ENCODE assay signal across 22 cellular contexts in the genomic region with DNA sequence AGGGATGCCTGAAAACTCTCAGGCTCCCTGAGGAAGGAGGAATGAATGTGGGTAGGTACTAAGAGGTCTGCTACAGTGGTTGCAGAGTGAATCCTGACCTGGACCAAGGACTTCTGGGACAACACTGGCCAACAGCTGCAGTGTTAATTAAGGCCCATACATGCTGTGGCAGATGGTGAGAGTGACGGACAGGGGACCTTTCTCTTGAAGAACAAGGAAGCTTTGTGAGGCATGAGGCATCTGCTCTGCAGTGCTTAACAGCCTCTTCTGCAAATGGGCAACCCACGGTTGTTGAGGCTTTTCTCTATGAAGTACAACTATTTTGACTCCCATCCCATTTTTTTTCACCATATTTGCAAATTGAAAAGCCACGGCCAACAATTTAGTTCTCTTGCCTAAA. TPM values are rescaled to one million over a fixed set of nuclear protein-coding genes. Genes with fewer than 3 reads are reported as not detected.
"Had no signal": no experiment of that assay in that cellular context is flagged by ENCODE, and none has a peak within 500 bp of the region (broad histone marks: within the 10 kb centered on the region; RNA-seq: fewer than 3 reads in every experiment).

No MANE protein-coding gene starts in this region.

- H3K27ac ChIP-seq: breast epithelium, gastrocnemius medialis, left ventricle myocardium inferior, ovary, transverse colon, vagina had no signal

- ATAC-seq: activated CD4-positive, CD25-positive, alpha-beta regulatory T cell treated with anti-CD3 and anti-CD28 coated beads, Interleukin-2, amount 50 U/mL, for 24 hours; gastrocnemius medialis; stimulated activated naive B cell treated with anti-CD40 and anti-IgM and Interleukin-4, amounts not matched to agents 10 μg/mL and 1 μg/mL and 100 μg/mL, for 72 hours; T-cell had no signal

- H3K4me3 ChIP-seq: breast epithelium, gastrocnemius medialis, left ventricle myocardium inferior, ovary, transverse colon, vagina had no signal

- H3K36me3 ChIP-seq: breast epithelium, gastrocnemius medialis, left ventricle myocardium inferior, ovary, transverse colon, vagina had no signal

- H3K9me3 ChIP-seq: gastrocnemius medialis, transverse colon, vagina had no signal

- H3K4me1 ChIP-seq: breast epithelium, gastrocnemius medialis, left ventricle myocardium inferior, transverse colon, vagina had no signal

- DNase-seq: activated CD4-positive, alpha-beta T cell treated with anti-CD3 and anti-CD28 coated beads, Interleukin-2, amount 50 U/mL, for 1 hour; activated CD8-positive, alpha-beta memory T cell treated with anti-CD3 and anti-CD28 coated beads for 24 hours; activated naive CD8-positive, alpha-beta T cell treated with anti-CD3 and anti-CD28 coated beads, Interleukin-2, amount 10 ng/mL, durations not matched to agents 7 days and 5 days; aorta; erythroblast; gastrocnemius medialis; kidney; left ventricle myocardium inferior; mesenchymal stem cell; nephron progenitor cell; ovary; stimulated activated CD4-positive, alpha-beta T cell treated with anti-CD3 and anti-CD28 coated beads, Interleukin-15, amount 100 ng/mL, for 24 hours; stimulated activated CD4-positive, alpha-beta T cell treated with anti-CD3 and anti-CD28 coated beads, Interleukin-4, amount 100 ng/mL, for 1 hour; stimulated activated naive B cell treated with anti-CD40 and anti-IgM and Interleukin-4, amounts not matched to agents 10 μg/mL and 1 μg/mL and 100 μg/mL, for 72 hours; T-cell; T1000; transverse colon had no signal

- H3K27me3 ChIP-seq: breast epithelium, gastrocnemius medialis, ovary, vagina had no signal

RNA-seq across cellular contexts. Expression of a gene that starts 26.6 kb away (rescaled TPM):
- total RNA-seq: activated naive CD8-positive, alpha-beta T cell treated with anti-CD3 and anti-CD28 coated beads, Interleukin-2, amount 10 ng/mL, durations not matched to agents 7 days and 5 days; activated T-helper 1 cell treated with anti-CD3 and anti-CD28 coated beads, Interleukin-12 subunit alpha, Interleukin-12 subunit beta, Interleukin-2, Interleukin-4 antibody, amounts not matched to agents 30 ng/mL and 10 ng/mL and 1 ng/mL, durations not matched to agents 14 hours and 24 hours and 36 hours; dermis microvascular lymphatic vessel endothelial cell; left ventricle myocardium inferior; T-cell had no signal
